8 cellular contexts compared by ENCODE assay signal in the genomic region with DNA sequence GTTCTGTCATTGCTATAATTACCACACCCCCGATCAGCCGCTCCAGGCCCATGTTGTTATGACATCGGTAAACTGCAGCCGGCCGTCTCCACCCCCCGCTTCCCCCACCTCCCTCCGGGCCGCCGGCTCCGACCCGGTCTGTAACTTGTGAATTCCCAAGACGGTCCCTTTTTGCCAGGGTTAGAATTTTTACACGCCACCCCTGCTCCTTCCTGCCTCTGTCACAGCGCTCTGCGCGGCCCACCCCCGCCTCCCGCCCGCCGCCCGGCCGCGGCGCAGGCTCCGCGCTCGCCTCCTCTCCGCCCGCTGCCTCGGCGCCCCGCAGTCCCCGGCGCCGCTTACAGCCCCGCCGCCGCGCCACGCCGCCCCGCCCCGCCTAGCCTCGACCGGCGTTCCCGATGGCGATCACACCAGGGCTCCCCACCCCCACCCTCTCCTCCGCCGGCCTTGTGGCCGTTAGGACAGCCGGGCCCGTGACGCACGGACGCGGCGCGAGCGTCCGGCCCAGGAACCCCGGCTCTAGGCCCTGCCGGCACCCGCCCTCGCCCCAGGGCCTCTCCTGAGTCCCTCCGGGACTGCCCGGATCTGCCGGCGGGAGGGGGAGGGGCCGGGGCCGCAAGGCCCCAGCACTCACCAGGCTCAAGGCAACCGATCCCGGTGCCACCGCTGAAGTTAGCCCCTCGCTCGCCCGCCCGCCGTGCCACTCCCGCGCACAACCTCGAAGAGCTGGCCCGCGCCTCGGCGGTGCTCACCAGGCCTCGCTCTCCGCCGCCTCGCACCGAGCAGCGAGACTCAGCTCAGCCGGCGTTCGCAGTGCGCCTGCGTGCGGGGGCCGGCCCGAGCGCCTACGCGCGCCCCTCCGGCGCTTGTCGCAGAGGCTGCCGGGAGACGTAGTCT. TPM values are rescaled to one million over a fixed set of nuclear protein-coding genes. Genes with fewer than 3 reads are reported as not detected.
A peak's percentile ranks its signal among the peaks of the same experiment; 100 is the strongest.
DNase-seq lines count a peak whose midpoint lies in the region; ATAC-seq, FAIRE-seq and TF ChIP-seq lines count a peak whose summit lies in the region.

A gene (minus strand): TSS at position 817 of the 897 bp plus-strand sequence. CDS start 18,374 bp downstream, outside the sequence.

- H3K4me1 ChIP-seq in pancreas (peaks cover 11 to 37% (median 31%) of the 10 kb centered on the region in 3 donors), thyroid gland (peaks cover 8 to 23% of the 10 kb centered on the region in 2 donors)

- DNase-seq in GM12865 (ENCODE audit: low read depth) (peak; percentile 95), NCI-H1105 (lab: John Stamatoyannopoulos, UW) (peak; percentile 95), SW 1271 (lab: John Stamatoyannopoulos, UW) (peak; percentile 41 to 82), Right ventricle myocardium inferior (ENCODE audit: missing footprints) (peak; percentile 94), pancreas (peak; percentile 81 to 94 (median 87)), thyroid gland (peak; percentile 84)
- peak; percentile 72 for DNase-seq in activated naive CD8-positive, alpha-beta T cell treated with anti-CD3 and anti-CD28 coated beads, Interleukin-2, amount 50 U/mL, for 16 hours (ENCODE audit: low read depth, low spot score)

- TF ChIP-seq CTCF in GM12865 (IDR thresholded peaks at IDR 0.05; ENCODE audit: insufficient read depth, low read depth, low read length, missing control alignments) (no peak), pancreas (IDR thresholded peaks at IDR 0.05) (no peak), thyroid gland (IDR thresholded peaks at IDR 0.05) (no peak)

- H3K27ac ChIP-seq in pancreas: peak within 1 kb of the TSS; percentile 85 to 95 (median 92)
- peak within 1 kb of the TSS; percentile 85 to 97 (median 89) for H3K27ac ChIP-seq in thyroid gland

- 0 to 1% methylated on average over 99 to 109 of the region's 109 CpGs for WGBS in pancreas, 2 donors
- WGBS in thyroid gland, 2 donors: 0% methylated on average over 34 to 51 of the region's 109 CpGs

- TF ChIP-seq POLR2A in thyroid gland (IDR thresholded peaks at IDR 0.05): peak; percentile 91 to 94

- intact Hi-C loops in Right ventricle myocardium inferior (cut with DNase I): loop anchor here (5.0 kb wide), 1 partner anchor 52 kb away; no protein-coding TSS in a partner anchor
- intact Hi-C loops in pancreas (cut with DNase I): no loop called here
- intact Hi-C loops in thyroid gland (cut with DNase I): no loop called here

- H3K36me3 ChIP-seq in pancreas (no peaks in the 10 kb centered on the region), thyroid gland (no peaks in the 10 kb centered on the region)

- H3K9me3 ChIP-seq in pancreas (no peaks in the 10 kb centered on the region), thyroid gland (no peaks in the 10 kb centered on the region)

- FAIRE-seq in pancreas (lab: Jason Lieb, UNC): no peak

- H3K4me3 ChIP-seq in GM12865 (ENCODE audit: low read depth, low read length) (peak within 1 kb of the TSS; percentile 66), pancreas (peak within 1 kb of the TSS; percentile 64 to 88 (median 80)), thyroid gland (replicated peaks in 1 of 3) (peak within 1 kb of the TSS; percentile 61 to 99 (median 88))

- ATAC-seq in HG02642 (IDR thresholded peaks at IDR 0.05; ENCODE audit: poor library complexity, unreplicated experiment) (peak; percentile 94), Right ventricle myocardium inferior (peak; percentile 98), pancreas (peak; percentile 95 to 99 (median 97))

- no peaks in the 10 kb centered on the region for H3K27me3 ChIP-seq in pancreas
- H3K27me3 ChIP-seq in thyroid gland: no peaks in the 10 kb centered on the region

RNA-seq across cellular contexts. Expression of the gene that starts here (rescaled TPM):
- total RNA-seq in Right ventricle myocardium inferior: 71.7 TPM
- 10 to 100 TPM; 19.7 to 35.1 (median 25.9) TPM for total RNA-seq in pancreas
- 10 to 100 TPM in 1 of 2 donors, 1 to 10 TPM in 1; 5.7 to 12.6 TPM for polyA plus RNA-seq in pancreas
- 10 to 100 TPM; 33.8 to 61.8 (median 40.9) TPM for total RNA-seq in thyroid gland

Comparison
In these comparisons a context has a peak if more than half of its experiments do, and no peak if none do; other contexts are left out.
1. Peak in every context shown above with its lines: DNase-seq, ATAC-seq, H3K4me3 ChIP-seq and H3K27ac ChIP-seq.